8 cellular contexts compared by ENCODE assay signal in the genomic region with DNA sequence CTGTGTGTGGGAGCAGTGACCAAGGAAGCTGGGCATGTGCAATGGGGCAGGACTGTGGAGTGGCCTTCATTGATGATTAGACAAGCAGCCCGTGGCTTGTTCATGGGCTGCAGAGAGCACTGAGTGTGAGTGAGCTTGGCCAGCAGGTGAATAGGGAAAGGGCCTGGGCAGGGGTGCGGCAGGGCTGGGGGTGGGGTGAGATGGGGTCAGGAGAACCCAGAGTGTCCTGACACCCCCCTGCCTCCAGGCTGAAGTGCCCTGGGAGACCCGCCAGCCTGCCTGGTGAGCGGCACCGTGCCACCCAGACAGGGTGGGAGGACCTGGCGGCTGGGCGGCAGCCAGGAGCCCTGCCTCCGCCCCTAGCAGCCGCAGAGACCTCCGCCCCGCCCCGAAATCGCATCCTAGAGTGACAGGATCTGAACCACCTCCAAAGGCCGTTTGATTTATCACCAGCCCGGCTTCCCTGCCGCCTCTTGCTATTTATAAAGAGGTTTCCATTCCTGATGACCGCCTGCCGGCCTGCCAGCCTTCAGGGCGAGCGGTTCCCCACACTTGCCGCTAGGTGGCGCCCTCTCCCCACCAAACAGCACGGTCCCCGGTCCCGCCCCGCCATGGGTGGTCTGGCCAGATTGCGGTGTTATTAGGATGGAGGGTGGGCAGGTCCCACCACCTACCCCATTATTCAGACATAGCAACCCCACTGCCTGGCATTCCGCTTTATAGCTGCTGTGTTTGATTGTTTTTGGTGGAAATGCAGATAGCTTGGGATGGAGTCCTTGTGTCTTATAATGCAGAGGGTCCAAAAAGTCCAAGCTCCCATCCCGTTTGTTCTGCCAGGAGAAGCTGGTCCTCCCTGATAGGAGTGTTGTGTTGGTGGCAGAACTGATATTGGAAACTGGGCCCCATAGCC. TPM values are rescaled to one million over a fixed set of nuclear protein-coding genes. Genes with fewer than 3 reads are reported as not detected.
DNase-seq lines count a peak whose midpoint lies in the region; TF ChIP-seq lines count a peak whose summit lies in the region.

No MANE protein-coding gene starts in this region.

- H3K27me3 ChIP-seq in MG63 (no peaks in the 10 kb centered on the region), SJSA1 (replicated peaks) (no peaks in the 10 kb centered on the region), uterus (no peaks in the 10 kb centered on the region)

- H3K27ac ChIP-seq in SJSA1 (no peak overlapping the region), uterus (no peak overlapping the region)

- TF ChIP-seq CTCF in uterus (IDR thresholded peaks at IDR 0.05): peak; percentile 98 to 99 (median 98)

- H3K9me3 ChIP-seq in MG63: no peaks in the 10 kb centered on the region
- no peaks in the 10 kb centered on the region for H3K9me3 ChIP-seq in SJSA1 (replicated peaks)
- no peaks in the 10 kb centered on the region for H3K9me3 ChIP-seq in uterus

- H3K4me1 ChIP-seq in SJSA1 (replicated peaks) (peaks cover 28% of the 10 kb centered on the region), uterus (no peaks in the 10 kb centered on the region)

- intact Hi-C loops in posterior vena cava (cut with DNase I): loop anchor here (2.0 to 5.0 kb wide), 3 partner anchors 140 to 210 kb away; no protein-coding TSS in a partner anchor
- intact Hi-C loops in uterus (cut with DNase I; ENCODE audit: low total_unique reads): loop anchor here (5.0 kb wide), 2 partner anchors 210 to 270 kb away; no protein-coding TSS in a partner anchor

- no peak overlapping the region for H3K4me3 ChIP-seq in MG63
- H3K4me3 ChIP-seq in SJSA1: no peak overlapping the region
- no peak overlapping the region for H3K4me3 ChIP-seq in uterus

- DNase-seq in AG20443 (ENCODE audit: low spot score) (peak; percentile 94), GM19238 (ENCODE audit: insufficient read length, low spot score) (peak; percentile 84), MG63 (peak; percentile 47), SJSA1 (ENCODE audit: low read depth in 1 of 2, low spot score in 2 of 2) (peak; percentile 85 to 86), glomerular visceral epithelial cell (ENCODE audit: extremely low spot score) (peak; percentile 94), posterior vena cava (ENCODE audit: low spot score) (peak; percentile 95), uterus (peak; percentile 72 to 83)
- DNase-seq in activated gamma-delta T cell treated with anti-CD3 and anti-CD28 coated beads, Interleukin-2, amount 50 U/mL, for 16 hours (ENCODE audit: low read depth): peak; percentile 71

- TF ChIP-seq POLR2A in uterus (IDR thresholded peaks at IDR 0.05): no peak

- H3K36me3 ChIP-seq in MG63: no peaks in the 10 kb centered on the region
- no peaks in the 10 kb centered on the region for H3K36me3 ChIP-seq in SJSA1
- H3K36me3 ChIP-seq in uterus: no peaks in the 10 kb centered on the region

RNA-seq across cellular contexts. Expression of a gene that starts 3.5 kb away (rescaled TPM):
- not detected in 2 replicates for total RNA-seq in MG63 (2014; rRNA removed; shearing (Covaris generic); ENCODE audit: low replicate concordance)
- total RNA-seq in SJSA1 (2014; rRNA removed; shearing (Covaris generic)): 0.82 and 1.0 TPM in 2 replicates
- total RNA-seq in posterior vena cava (not detected), uterus (under 1 TPM in 2 of 4 donors, not detected in 2; 0.21 to 0.69 TPM)

RNA-seq across cellular contexts. Expression of a gene that starts 22.7 kb away (rescaled TPM):
- 0.07 TPM in 1 of 2 replicates, not detected in the other for total RNA-seq in MG63 (2014; rRNA removed; shearing (Covaris generic); ENCODE audit: low replicate concordance)
- 0.25 and 1.5 TPM in 2 replicates for total RNA-seq in SJSA1 (2014; rRNA removed; shearing (Covaris generic))
- total RNA-seq in posterior vena cava (1 to 10 TPM; 2.8 to 5.0 TPM), uterus (1 to 10 TPM in 2 of 4 donors, not detected in 2; 5.4 to 6.2 TPM)

RNA-seq across cellular contexts. Expression of a gene that starts 47.7 kb away (rescaled TPM):
- total RNA-seq in MG63 (2014; rRNA removed; shearing (Covaris generic); ENCODE audit: low replicate concordance): 1.3 and 1.9 TPM in 2 replicates
- total RNA-seq in SJSA1 (2014; rRNA removed; shearing (Covaris generic)): 1.5 and 3.4 TPM in 2 replicates
- total RNA-seq in posterior vena cava (1 to 10 TPM in 1 of 2 donors, under 1 TPM in 1; 0.90 to 1.0 TPM), uterus (10 to 100 TPM in 1 of 4 donors, 1 to 10 TPM in 2, not detected in 1; 1.6 to 45.6 (median 8.8) TPM)

RNA-seq across cellular contexts. Expression of a gene that starts 47.8 kb away (rescaled TPM):
- total RNA-seq in MG63 (2014; rRNA removed; shearing (Covaris generic); ENCODE audit: low replicate concordance): not detected in 2 replicates
- not detected in 2 replicates for total RNA-seq in SJSA1 (2014; rRNA removed; shearing (Covaris generic))
- total RNA-seq in posterior vena cava: under 1 TPM; 0.14 to 0.19 TPM
- total RNA-seq in uterus: 1 to 10 TPM in 1 of 4 donors, under 1 TPM in 2, not detected in 1; under 0.01 to 2.9 (median 0.91) TPM
